Comparison of ENCODE assay signal across 8 cellular contexts in the genomic region with DNA sequence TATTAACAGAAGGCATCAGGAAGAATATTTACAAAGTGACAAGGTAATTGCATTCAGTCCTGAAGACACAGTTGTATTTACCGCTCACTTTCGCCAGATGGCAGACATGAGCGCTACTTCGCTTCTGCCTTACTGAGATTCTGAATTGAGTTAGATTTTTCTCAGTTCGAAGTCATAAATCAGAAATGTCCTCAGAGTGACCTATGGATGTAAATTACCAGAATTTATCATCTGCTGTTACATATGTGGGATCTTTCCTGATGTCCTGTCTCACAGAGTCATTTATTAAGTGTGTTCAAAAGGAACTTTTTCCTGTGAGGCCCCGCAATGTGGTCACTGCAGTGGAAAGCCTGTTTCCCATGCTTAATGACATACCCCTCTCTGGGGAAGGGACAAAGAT.
DNase-seq lines count a peak whose midpoint lies in the region; ATAC-seq, FAIRE-seq and TF ChIP-seq lines count a peak whose summit lies in the region.

No MANE protein-coding gene starts in this region.

- peaks cover 8% of the 10 kb centered on the region for H3K4me1 ChIP-seq in adipocyte (ENCODE audit: control insufficient read depth, insufficient read depth, low read length)
- no peaks in the 10 kb centered on the region for H3K4me1 ChIP-seq in hepatocyte (ENCODE audit: insufficient read depth)
- H3K4me1 ChIP-seq in small intestine (ENCODE audit: control insufficient read depth in 2 of 2, insufficient read depth in 1 of 2, low read depth in 1 of 2, low read length in 1 of 2), result no peaks in the 10 kb centered on the region

- no peaks in the 10 kb centered on the region for H3K9me2 ChIP-seq in hepatocyte (replicated peaks; ENCODE audit: insufficient read depth)

- H3K79me2 ChIP-seq in hepatocyte, result no peaks in the 10 kb centered on the region

- no peaks in the 10 kb centered on the region for H4K20me1 ChIP-seq in hepatocyte (ENCODE audit: insufficient read depth, poor library complexity, severe bottlenecking)

- no peak overlapping the region for H3K9ac ChIP-seq in adipocyte (ENCODE audit: low read length)

- no peaks in the 10 kb centered on the region for H3K27me3 ChIP-seq in adipocyte (replicated peaks; ENCODE audit: control insufficient read depth, insufficient read depth, low read length)
- no peaks in the 10 kb centered on the region for H3K27me3 ChIP-seq in hepatocyte
- H3K27me3 ChIP-seq in small intestine (ENCODE audit: control insufficient read depth in 2 of 2, insufficient read depth in 2 of 2, low read length in 2 of 2), result no peaks in the 10 kb centered on the region

- H3K4me3 ChIP-seq in adipocyte (ENCODE audit: low read length) (no peak overlapping the region), hepatocyte (no peak overlapping the region), small intestine (ENCODE audit: low read depth in 1 of 2, low read length in 2 of 2) (no peak overlapping the region)

- H3K36me3 ChIP-seq in adipocyte (ENCODE audit: control insufficient read depth, insufficient read depth, low read length, severe bottlenecking) (no peaks in the 10 kb centered on the region), hepatocyte (replicated peaks; ENCODE audit: insufficient read depth, low read depth) (no peaks in the 10 kb centered on the region), small intestine (ENCODE audit: control insufficient read depth in 2 of 2, insufficient read depth in 2 of 2, low read length in 2 of 2) (no peaks in the 10 kb centered on the region)

- H3K9me3 ChIP-seq in adipocyte (ENCODE audit: control insufficient read depth, low read length) (no peaks in the 10 kb centered on the region), hepatocyte (ENCODE audit: low read depth) (no peaks in the 10 kb centered on the region), small intestine (ENCODE audit: control insufficient read depth, low read depth) (no peaks in the 10 kb centered on the region)

- TF ChIP-seq CTCF in D721Med (IDR thresholded peaks at IDR 0.05; ENCODE audit: insufficient read depth, missing control alignments), result peak; percentile 82
- TF ChIP-seq CTCF in hepatocyte (IDR thresholded peaks at IDR 0.05; ENCODE audit: poor library complexity), result peak; percentile 68

- H2AFZ ChIP-seq in hepatocyte, result no peak overlapping the region

- FAIRE-seq in D721Med (lab: Jason Lieb, UNC) (peak; percentile 53), small intestine (lab: Jason Lieb, UNC) (peak; percentile 36)

- no peak overlapping the region for H3K4me2 ChIP-seq in hepatocyte

- no peak for DNase-seq in D721Med (ENCODE audit: insufficient read length, low spot score)
- peak; percentile 67 for DNase-seq in RKO (ENCODE audit: low spot score)
- DNase-seq in adipocyte (ENCODE audit: low read depth), result peak; percentile 82
- peak; percentile 69 for DNase-seq in hepatocyte (ENCODE audit: low spot score)
- peak; percentile 48 for DNase-seq in small intestine
- no peak for DNase-seq in GM19240 (ENCODE audit: insufficient read length, low spot score)

- WGBS in hepatocyte (ENCODE audit: low lambda C conversion rate, missing lambda C conversion rate), result 14% methylated on average over 6 of the region's 6 CpGs
- WGBS in small intestine, 3 donors, result 18 to 20% (median 19%) methylated on average over 6 of the region's 6 CpGs

- peak; percentile 73 for ATAC-seq in GM19043 (IDR thresholded peaks at IDR 0.05; ENCODE audit: low read depth, unreplicated experiment)
- ATAC-seq in HG03342 (IDR thresholded peaks at IDR 0.05; ENCODE audit: unreplicated experiment), result peak; percentile 88

- H3K27ac ChIP-seq in hepatocyte (no peak overlapping the region), small intestine (ENCODE audit: low read depth in 1 of 2, low read length in 1 of 2) (no peak overlapping the region)

Comparison
In these comparisons a context has a peak if more than half of its experiments do, and no peak if none do; other contexts are left out.
1. DNase-seq: peak in RKO (single experiment), adipocyte (single experiment), hepatocyte (single experiment) and small intestine (single experiment); none in D721Med (single experiment) and GM19240 (single experiment).